8 cellular contexts compared by ENCODE assay signal in the genomic region with DNA sequence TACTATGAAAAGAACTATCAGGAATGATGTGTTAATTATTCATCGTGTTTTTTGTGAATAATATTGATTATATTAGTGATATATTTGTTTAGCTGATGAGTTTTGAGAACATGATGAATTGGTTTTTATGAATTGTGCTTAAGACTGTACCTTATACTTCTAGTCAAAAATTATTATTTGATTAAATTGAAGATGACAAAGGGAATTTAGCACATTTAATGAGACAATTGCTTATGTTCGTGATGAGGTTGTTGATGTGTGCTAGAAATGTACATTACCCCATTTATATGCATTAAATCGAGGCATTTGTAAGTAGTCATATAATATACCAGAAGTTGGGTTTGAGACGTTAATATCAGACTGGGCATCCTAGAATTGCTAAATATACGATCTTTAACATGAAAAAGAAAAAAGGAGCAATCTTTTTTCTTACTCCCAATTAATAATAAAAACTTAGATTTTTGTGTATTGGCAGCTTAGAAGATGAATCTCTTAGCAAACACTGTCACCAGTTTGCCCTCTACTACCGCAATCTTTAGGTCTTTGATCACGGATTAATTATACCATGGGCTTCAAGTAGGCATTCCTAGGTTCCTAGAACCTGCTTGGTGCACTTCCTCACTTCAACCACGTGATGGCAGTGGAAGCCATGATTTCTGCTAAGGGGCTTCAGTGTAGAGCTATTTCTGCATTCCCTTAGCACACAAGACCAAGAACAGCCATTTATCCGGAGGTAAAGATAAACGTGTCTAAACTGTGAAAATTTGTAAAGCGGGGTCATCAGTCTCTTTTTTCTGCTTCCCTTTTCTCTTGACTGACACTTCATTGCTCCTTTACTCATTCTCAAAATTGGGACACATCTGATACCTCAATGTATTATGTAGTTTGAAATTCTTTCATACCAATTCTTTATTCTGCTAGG. TPM values are rescaled to one million over a fixed set of nuclear protein-coding genes. Genes with fewer than 3 reads are reported as not detected.
DNase-seq lines count a peak whose midpoint lies in the region; ATAC-seq, FAIRE-seq and TF ChIP-seq lines count a peak whose summit lies in the region.

No MANE protein-coding gene starts in this region.

- no peaks in the 10 kb centered on the region for H3K27me3 ChIP-seq in HL-60 (ENCODE audit: insufficient read depth, poor library complexity, severe bottlenecking)

- POLR2A ChIA-PET in activated CD8-positive, alpha-beta T cell treated with anti-CD3 and anti-CD28 coated beads for 36 hours (lab: Charles Lee) = interaction anchor here (0.9 kb wide), 1 partner anchor 82 kb away, joined by 3 read pairs; no protein-coding TSS in a partner anchor

- peak; percentile 80 for TF ChIP-seq CTCF in HL-60 (IDR thresholded peaks at IDR 0.05; ENCODE audit: insufficient read depth, low read length)
- TF ChIP-seq CTCF in activated CD8-positive, alpha-beta T cell treated with anti-CD3 and anti-CD28 coated beads for 36 hours (IDR thresholded peaks at IDR 0.05) = peak; percentile 83

- no peaks in the 10 kb centered on the region for H3K27me3 Mint-ChIP-seq in activated CD8-positive, alpha-beta T cell treated with anti-CD3 and anti-CD28 coated beads for 36 hours

- H3K9me3 ChIP-seq in mesodermal cell (ENCODE audit: control insufficient read depth, low read length) = no peaks in the 10 kb centered on the region

- peak overlapping the region; percentile 92 for H3K4me3 Mint-ChIP-seq in activated CD8-positive, alpha-beta T cell treated with anti-CD3 and anti-CD28 coated beads for 36 hours

- CTCF ChIA-PET in activated CD8-positive, alpha-beta T cell treated with anti-CD3 and anti-CD28 coated beads for 36 hours (lab: Charles Lee) = interaction anchor here (0.6 to 7.5 kb wide), 27 partner anchors 8 to 760 kb away, joined by 3 to 62 read pairs (median 4); a partner anchor contains a TSS

- H3K4me3 ChIP-seq in HL-60 (replicated peaks; ENCODE audit: insufficient read depth, low read length) = peak overlapping the region; percentile 66
- peak overlapping the region; percentile 98 for H3K4me3 ChIP-seq in mesodermal cell (ENCODE audit: extremely low read depth, insufficient read depth, low read length, poor library complexity, severe bottlenecking)

- ATAC-seq in activated CD8-positive, alpha-beta T cell treated with anti-CD3 and anti-CD28 coated beads for 36 hours = peak; percentile 51
- ATAC-seq in HG03521 (IDR thresholded peaks at IDR 0.05; ENCODE audit: unreplicated experiment) = no peak

- FAIRE-seq in endometrium (lab: Jason Lieb, UNC) = peak; percentile 65

- H3K36me3 ChIP-seq in mesodermal cell (ENCODE audit: control insufficient read depth, insufficient read depth, low read length) = peaks cover 6% of the 10 kb centered on the region

- WGBS in mesodermal cell (ENCODE audit: insufficient coverage in 2 of 2), 2 experiments = 0 to 6% methylated on average over 2 to 5 of the region's 11 CpGs

- DNase-seq in GM03348 (ENCODE audit: low spot score) (peak; percentile 77), HL-60 (ENCODE audit: low read depth in 1 of 2, low spot score in 1 of 2) (peak; percentile 73 to 77), NCI-H748 treated with DMSO at 0.1 percent for 48 hours (lab: John Stamatoyannopoulos, UW) (peak; percentile 85)
- DNase-seq in activated CD8-positive, alpha-beta T cell treated with anti-CD3 and anti-CD28 coated beads for 36 hours = peak; percentile 62
- peak; percentile 15 for DNase-seq in stimulated activated CD8-positive, alpha-beta memory T cell treated with anti-CD3 and anti-CD28 coated beads, Interleukin-4, amount 100 ng/mL, for 24 hours (ENCODE audit: low read depth)

- no peak overlapping the region for H3K27ac Mint-ChIP-seq in activated CD8-positive, alpha-beta T cell treated with anti-CD3 and anti-CD28 coated beads for 36 hours

- H3K27ac ChIP-seq in HL-60 (replicated peaks) = no peak overlapping the region; the same call in 1 of the 2 replicates
- no peak overlapping the region for H3K27ac ChIP-seq in mesodermal cell (ENCODE audit: low read depth, low read length, severe bottlenecking)

- intact Hi-C loops in activated CD8-positive, alpha-beta T cell treated with anti-CD3 and anti-CD28 coated beads for 36 hours (cut with micrococcal nuclease) = loop anchor here (10.0 kb wide), 1 partner anchor 133 kb away; a partner anchor contains a TSS

- no peaks in the 10 kb centered on the region for H3K9me3 Mint-ChIP-seq in activated CD8-positive, alpha-beta T cell treated with anti-CD3 and anti-CD28 coated beads for 36 hours

- peaks cover 8% of the 10 kb centered on the region for H3K4me1 ChIP-seq in mesodermal cell (ENCODE audit: control insufficient read depth, insufficient read depth, low read length, poor library complexity, severe bottlenecking)

- H3K4me1 Mint-ChIP-seq in activated CD8-positive, alpha-beta T cell treated with anti-CD3 and anti-CD28 coated beads for 36 hours (ENCODE audit: low read depth) = peaks cover 41% of the 10 kb centered on the region

- H3K36me3 Mint-ChIP-seq in activated CD8-positive, alpha-beta T cell treated with anti-CD3 and anti-CD28 coated beads for 36 hours (ENCODE audit: low read depth) = no peaks in the 10 kb centered on the region

RNA-seq across cellular contexts. Expression of a gene that starts 1.6 kb away (rescaled TPM):
- total RNA-seq in activated CD8-positive, alpha-beta T cell treated with anti-CD3 and anti-CD28 coated beads for 36 hours = 10 to 100 TPM; 12.8 to 14.3 TPM
- 25.5 TPM for polyA plus RNA-seq in mesodermal cell (2013, experiment 1 of 2)
- polyA plus RNA-seq in mesodermal cell (2013, experiment 2 of 2) = 28.0 TPM

RNA-seq across cellular contexts. Expression of a gene that starts 20.8 kb away (rescaled TPM):
- total RNA-seq in activated CD8-positive, alpha-beta T cell treated with anti-CD3 and anti-CD28 coated beads for 36 hours = 10 to 100 TPM; 21.0 to 25.0 TPM
- 31.7 TPM for polyA plus RNA-seq in mesodermal cell (2013, experiment 1 of 2)
- 31.3 TPM for polyA plus RNA-seq in mesodermal cell (2013, experiment 2 of 2)

Comparison
In these comparisons a context has a peak if more than half of its experiments do, and no peak if none do; other contexts are left out.
1. DNase-seq: peak in every context shown above with its lines; median percentile 85 in NCI-H748 treated with DMSO at 0.1 percent for 48 hours; 77 in GM03348; 75 in HL-60; 62 in activated CD8-positive, alpha-beta T cell treated with anti-CD3 and anti-CD28 coated beads for 36 hours; 15 in stimulated activated CD8-positive, alpha-beta memory T cell treated with anti-CD3 and anti-CD28 coated beads, Interleukin-4, amount 100 ng/mL, for 24 hours.